ENCODE assay signal across 1 cellular context in genomic region chr14:71583246-71583645, GRCh38.
TF ChIP-seq lines count a peak whose summit lies in the region.

No MANE protein-coding gene starts in this region.

TF ChIP-seq in IMR-90, 13 proteins besides CTCF, POLR2A, EP300 and RAD21:
- TF ChIP-seq RCOR1 (IDR thresholded peaks at IDR 0.05; ENCODE audit: insufficient replicate concordance, low read length): no peak
- no peak for TF ChIP-seq MXI1 (IDR thresholded peaks at IDR 0.05; ENCODE audit: borderline replicate concordance, low read depth, low read length)
- TF ChIP-seq ELK1 (IDR thresholded peaks at IDR 0.05; ENCODE audit: borderline replicate concordance, low read depth, low read length): no peak
- no peak for TF ChIP-seq MAZ (IDR thresholded peaks at IDR 0.05; ENCODE audit: borderline replicate concordance, low read depth, low read length)
- no peak for TF ChIP-seq BHLHE40 (IDR thresholded peaks at IDR 0.05; ENCODE audit: low read depth, low read length)
- TF ChIP-seq FOS (IDR thresholded peaks at IDR 0.05; ENCODE audit: low read depth, low read length): no peak
- no peak for TF ChIP-seq USF2 (IDR thresholded peaks at IDR 0.05; ENCODE audit: low read depth, low read length)
- no peak for TF ChIP-seq CHD1 (IDR thresholded peaks at IDR 0.05; ENCODE audit: low read depth, low read length)
- TF ChIP-seq CEBPB (IDR thresholded peaks at IDR 0.05; ENCODE audit: low read depth, low read length): no peak
- no peak for TF ChIP-seq NFE2L2 (IDR thresholded peaks at IDR 0.05; ENCODE audit: low read depth, low read length)
- TF ChIP-seq MAFK (IDR thresholded peaks at IDR 0.05; ENCODE audit: low read depth, low read length): no peak
TF ChIP-seq in IMR-90: peak in this region for 0.
